26 cellular contexts compared by ENCODE assay signal in genomic region chr4:122555216-122555615, GRCh38.
"Had no signal": no experiment of that assay in that cellular context is flagged by ENCODE, and none has a peak within 500 bp of the region (broad histone marks: within the 10 kb centered on the region; RNA-seq: fewer than 3 reads in every experiment).

No MANE protein-coding gene starts in this region.

- H3K9me3 Mint-ChIP-seq: activated B cell treated with CpG ODN at 0.5 μM for 24 hours; activated naive CD8-positive, alpha-beta T cell treated with anti-CD3 and anti-CD28 coated beads, Interleukin-2, amount 50 U/mL, for 24 hours; central memory CD8-positive, alpha-beta T cell had no signal

- H3K4me1 ChIP-seq: breast epithelium, esophagus muscularis mucosa, foreskin keratinocyte, heart left ventricle, right lobe of liver, tibial nerve had no signal

- H3K4me3 Mint-ChIP-seq: activated B cell treated with CpG ODN at 0.5 μM for 24 hours; activated CD8-positive, alpha-beta T cell treated with anti-CD3 and anti-CD28 coated beads for 36 hours; activated naive CD8-positive, alpha-beta T cell treated with anti-CD3 and anti-CD28 coated beads, Interleukin-2, amount 50 U/mL, for 24 hours; central memory CD8-positive, alpha-beta T cell; immature natural killer cell; memory B cell; naive thymus-derived CD4-positive, alpha-beta T cell had no signal

- H3K27ac Mint-ChIP-seq: activated B cell treated with CpG ODN at 0.5 μM for 24 hours; activated CD8-positive, alpha-beta T cell treated with anti-CD3 and anti-CD28 coated beads for 36 hours; activated naive CD8-positive, alpha-beta T cell treated with anti-CD3 and anti-CD28 coated beads, Interleukin-2, amount 50 U/mL, for 24 hours; immature natural killer cell; memory B cell; naive thymus-derived CD4-positive, alpha-beta T cell; progenitor cell of endocrine pancreas had no signal

- H3K36me3 Mint-ChIP-seq: immature natural killer cell, memory B cell had no signal

- H3K27me3 Mint-ChIP-seq: progenitor cell of endocrine pancreas had no signal

- H3K27ac ChIP-seq: breast epithelium, esophagus muscularis mucosa, foreskin keratinocyte, heart left ventricle, ovary, right lobe of liver, tibial nerve had no signal

- H3K9me3 ChIP-seq: breast epithelium, esophagus muscularis mucosa, heart left ventricle, ovary, right lobe of liver had no signal

- H3K36me3 ChIP-seq: breast epithelium, esophagus muscularis mucosa, heart left ventricle, ovary, right lobe of liver, tibial nerve had no signal

- H3K27me3 ChIP-seq: breast epithelium, esophagus muscularis mucosa, heart left ventricle, ovary, right lobe of liver, tibial nerve had no signal

- H3K4me3 ChIP-seq: breast epithelium, esophagus muscularis mucosa, heart left ventricle, ovary, right lobe of liver, tibial nerve had no signal

- H3K4me1 Mint-ChIP-seq: activated B cell treated with CpG ODN at 0.5 μM for 24 hours; central memory CD8-positive, alpha-beta T cell; immature natural killer cell; memory B cell had no signal

- DNase-seq: activated B cell treated with CpG ODN at 0.5 μM for 24 hours; activated CD4-positive, alpha-beta T cell treated with anti-CD3 and anti-CD28 coated beads for 4 hours; activated CD8-positive, alpha-beta T cell treated with anti-CD3 and anti-CD28 coated beads for 36 hours; activated effector memory CD4-positive, alpha-beta T cell treated with Interleukin-2 at 50 U/mL for 16 hours; activated naive CD4-positive, alpha-beta T cell treated with anti-CD3 and anti-CD28 coated beads, Interleukin-2, amount 50 U/mL, for 16 hours; activated naive CD8-positive, alpha-beta T cell treated with anti-CD3 and anti-CD28 coated beads, Interleukin-2, amount 50 U/mL, for 24 hours; activated T-cell treated with anti-CD3 and anti-CD28 coated beads, Interleukin-2, amount 50 U/mL, for 48 hours; amygdala; dermis blood vessel endothelial cell; effector CD4-positive, alpha-beta T cell; heart left ventricle; hypothalamus; immature natural killer cell; midbrain; naive thymus-derived CD4-positive, alpha-beta T cell; ovary; right lobe of liver; stimulated activated CD4-positive, alpha-beta T cell treated with anti-CD3 and anti-CD28 coated beads, Interleukin-2, amount 100 ng/mL, for 48 hours; stimulated activated naive CD4-positive, alpha-beta T cell treated with Interleukin-2 at 50 U/mL for 16 hours had no signal
